8 cellular contexts compared by ENCODE assay signal in genomic region chr11:12066799-12067508, GRCh38. TPM values are rescaled to one million over a fixed set of nuclear protein-coding genes. Genes with fewer than 3 reads are reported as not detected.
DNase-seq lines count a peak whose midpoint lies in the region; ATAC-seq and TF ChIP-seq lines count a peak whose summit lies in the region.

No MANE protein-coding gene starts in this region.

- no peaks in the 10 kb centered on the region for H3K36me3 ChIP-seq in neural cell (ENCODE audit: insufficient read depth, low read length)

- peaks cover 8% of the 10 kb centered on the region for H3F3A ChIP-seq in neural cell (ENCODE audit: insufficient read depth, low read length, poor library complexity, severe bottlenecking)

- no peak for TF ChIP-seq CTCF in dorsolateral prefrontal cortex (IDR thresholded peaks at IDR 0.05 in 54 of 56, conservative IDR thresholded peaks at IDR 0.05 in 2 of 56; ENCODE audit: low read depth in 1 of 56, partially characterized antibody in 56 of 56)
- TF ChIP-seq CTCF in neural cell (IDR thresholded peaks at IDR 0.05; ENCODE audit: poor library complexity, severe bottlenecking): no peak

- no peaks in the 10 kb centered on the region for H4K20me1 ChIP-seq in neural cell (ENCODE audit: insufficient read depth)

- H3K79me2 ChIP-seq in neural cell (replicated peaks; ENCODE audit: insufficient read depth, low read length): no peaks in the 10 kb centered on the region

- H3K4me3 ChIP-seq in dorsolateral prefrontal cortex: no peak overlapping the region
- peak overlapping the region; percentile 33 for H3K4me3 ChIP-seq in neural cell (ENCODE audit: low read length)

- peak overlapping the region; percentile 6 for H3K9ac ChIP-seq in neural cell (ENCODE audit: low read length)

- no peak overlapping the region for H3K4me2 ChIP-seq in neural cell (ENCODE audit: low read length)

- DNase-seq in DMS79 (lab: John Stamatoyannopoulos, UW) (peak; percentile 83), NCI-H187 treated with DMSO at 0.1 percent for 48 hours (lab: John Stamatoyannopoulos, UW) (peak; percentile 67), dorsolateral prefrontal cortex (peak in 4 of 10 donors; percentile 58 to 77 (median 64)), NCI-H1436 treated with DMSO at 0.1 percent for 48 hours (lab: John Stamatoyannopoulos, UW) (no peak), amniotic stem cell (lab: John Stamatoyannopoulos, UW) (no peak)
- no peak for DNase-seq in stimulated activated naive CD8-positive, alpha-beta T cell treated with anti-CD3 and anti-CD28 coated beads, Interleukin-15, Interleukin-2, amounts not matched to agents 100 U/mL and 50 U/mL, for 24 hours

- intact Hi-C loops in dorsolateral prefrontal cortex (cut with DNase I): no loop called here

- H3K27me3 ChIP-seq in dorsolateral prefrontal cortex (no peaks in the 10 kb centered on the region), neural cell (ENCODE audit: insufficient read depth, low read depth, low read length) (no peaks in the 10 kb centered on the region)

- no peaks in the 10 kb centered on the region for H3K9me2 ChIP-seq in neural cell (ENCODE audit: insufficient read depth, low read length)

- TF ChIP-seq EP300 in neural cell (conservative IDR thresholded peaks at IDR 0.05; ENCODE audit: poor library complexity, severe bottlenecking): peak; percentile 38

- H3K9me3 ChIP-seq in neural cell (ENCODE audit: low read length): no peaks in the 10 kb centered on the region

- H3K27ac ChIP-seq in dorsolateral prefrontal cortex (peak overlapping the region in 44 of 59 donors; percentile 19 to 84 (median 60)), neural cell (ENCODE audit: low read length) (peak overlapping the region; percentile 36)

- TF ChIP-seq RAD21 in neural cell (conservative IDR thresholded peaks at IDR 0.05): peak; percentile 15

- no peak overlapping the region for H2AFZ ChIP-seq in neural cell (ENCODE audit: low read depth, low read length)

- ATAC-seq in stimulated activated naive CD8-positive, alpha-beta T cell treated with anti-CD3 and anti-CD28 coated beads, Interleukin-15, Interleukin-2, amounts not matched to agents 100 U/mL and 50 U/mL, for 24 hours: no peak
- ATAC-seq in HG02852 (IDR thresholded peaks at IDR 0.05; ENCODE audit: unreplicated experiment): no peak

TF ChIP-seq in neural cell, 6 proteins besides CTCF, POLR2A, EP300 and RAD21:
- TF ChIP-seq MXI1 (conservative IDR thresholded peaks at IDR 0.05; ENCODE audit: poor library complexity, severe bottlenecking) (no peak), POLR2AphosphoS5 (IDR thresholded peaks at IDR 0.05) (peak; percentile 42)

RNA-seq across cellular contexts. Expression of gene MICAL2, which starts 43.4 kb away (rescaled TPM):
- total RNA-seq in dorsolateral prefrontal cortex: 100 to 1,000 TPM; 104 to 402 (median 289) TPM
- polyA plus RNA-seq in neural cell: 1.4 and 2.2 TPM in 2 replicates
- polyA minus RNA-seq in neural cell: 1.7 and 4.6 TPM in 2 replicates

RNA-seq across cellular contexts. Expression of gene DKK3, which starts 58.5 kb away (rescaled TPM):
- 1,000 to 10,000 TPM in 9 of 120 experiments, 100 to 1,000 TPM in 111; 391 to 1,132 (median 804) TPM for total RNA-seq in dorsolateral prefrontal cortex
- polyA plus RNA-seq in neural cell: 43.6 and 48.4 TPM in 2 replicates
- polyA minus RNA-seq in neural cell: 51.9 and 63.6 TPM in 2 replicates

Comparison
In these comparisons a context has a peak if more than half of its experiments do, and no peak if none do; other contexts are left out.
1. DNase-seq: peak in DMS79 (single experiment) and NCI-H187 treated with DMSO at 0.1 percent for 48 hours (single experiment); none in stimulated activated naive CD8-positive, alpha-beta T cell treated with anti-CD3 and anti-CD28 coated beads, Interleukin-15, Interleukin-2, amounts not matched to agents 100 U/mL and 50 U/mL, for 24 hours (single experiment), NCI-H1436 treated with DMSO at 0.1 percent for 48 hours (single experiment) and amniotic stem cell (single experiment).